In the genomic region with DNA sequence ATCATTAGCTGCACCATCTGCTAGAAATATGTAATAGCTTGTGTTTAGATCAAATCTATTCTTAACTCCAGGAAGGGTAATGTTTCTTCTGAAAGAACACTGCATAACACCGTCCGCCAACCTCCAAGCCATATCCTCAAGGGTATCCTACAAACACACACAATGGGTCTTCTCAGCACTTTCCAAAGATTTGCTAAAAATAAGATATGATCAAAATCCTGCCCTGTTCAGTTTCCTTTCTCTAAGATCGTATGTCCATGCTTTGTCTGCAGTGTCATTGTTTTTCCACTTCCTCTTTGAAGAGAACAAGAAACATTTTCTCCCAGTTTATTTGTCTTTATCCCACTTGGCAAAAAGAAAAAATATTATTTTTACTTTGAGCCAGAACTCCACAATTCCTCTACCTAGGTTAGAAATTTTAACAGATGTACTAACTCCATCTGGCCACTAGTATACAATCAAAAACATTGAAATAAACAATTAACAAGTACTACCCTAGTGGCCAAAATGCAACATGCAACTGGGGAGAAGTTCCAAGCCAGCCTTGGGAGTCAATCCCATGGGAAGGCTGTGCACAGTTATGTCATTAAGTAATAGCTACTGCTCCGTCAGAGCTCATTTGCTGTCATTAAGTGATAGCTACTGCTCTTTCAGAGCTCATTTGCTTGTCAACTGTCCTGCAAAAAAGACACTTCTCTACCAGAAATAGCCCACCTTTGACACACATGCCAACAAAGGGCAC, we compare ENCODE assay signal across 1 cellular context.
TF ChIP-seq lines count a peak whose summit lies in the region.

No MANE protein-coding gene starts in this region.

TF ChIP-seq in H1, 55 proteins besides CTCF, POLR2A, EP300 and RAD21:
- no peak for TF ChIP-seq RXRA (IDR thresholded peaks at IDR 0.05; ENCODE audit: insufficient read depth, low read depth, low read length)
- no peak for TF ChIP-seq TAF1 (IDR thresholded peaks at IDR 0.05; ENCODE audit: low read depth, low read length)
- no peak for TF ChIP-seq MAFK (IDR thresholded peaks at IDR 0.05; ENCODE audit: low read depth, low read length)
- no peak for TF ChIP-seq BRCA1 (IDR thresholded peaks at IDR 0.05; ENCODE audit: low read depth, low read length)
- no peak for TF ChIP-seq TBP (IDR thresholded peaks at IDR 0.05; ENCODE audit: low read depth, low read length)
- TF ChIP-seq POU5F1 (IDR thresholded peaks at IDR 0.05; ENCODE audit: low read depth, low read length): no peak
- no peak for TF ChIP-seq SIN3A (conservative IDR thresholded peaks at IDR 0.05 in 1 of 2, IDR thresholded peaks at IDR 0.05 in 1 of 2; ENCODE audit: low read depth in 1 of 2, low read length in 2 of 2)
- no peak for TF ChIP-seq KDM4A (IDR thresholded peaks at IDR 0.05; ENCODE audit: low read depth, low read length, severe bottlenecking)
- no peak for TF ChIP-seq GABPA (IDR thresholded peaks at IDR 0.05; ENCODE audit: borderline replicate concordance, insufficient read depth, low read length)
- TF ChIP-seq SRF (IDR thresholded peaks at IDR 0.05; ENCODE audit: low read depth, low read length): no peak
